In the genomic region with DNA sequence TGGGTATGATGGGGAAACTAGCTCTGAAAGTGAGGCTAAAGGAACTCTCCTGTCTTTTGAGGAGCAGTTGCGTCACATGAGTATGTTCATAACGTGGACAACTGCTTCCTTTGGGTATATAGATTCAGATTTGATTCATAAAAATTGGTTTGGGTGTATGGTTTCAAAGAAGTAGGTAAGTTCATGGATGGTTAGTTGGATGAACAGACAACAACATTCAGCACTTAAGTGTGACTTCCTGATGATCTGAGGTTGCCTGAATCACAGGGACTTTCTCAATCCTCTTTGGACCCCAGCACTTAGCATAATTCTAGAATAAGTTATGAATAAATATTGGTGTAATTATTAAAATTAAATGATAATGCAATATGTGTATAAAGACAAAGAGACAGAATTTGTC, we compare ENCODE assay signal across 29 cellular contexts. TPM values are rescaled to one million over a fixed set of nuclear protein-coding genes. Genes with fewer than 3 reads are reported as not detected.
"Had no signal": no experiment of that assay in that cellular context is flagged by ENCODE, and none has a peak within 500 bp of the region (broad histone marks: within the 10 kb centered on the region; RNA-seq: fewer than 3 reads in every experiment).

No MANE protein-coding gene starts in this region.

- H3K27me3 ChIP-seq: brain microvascular endothelial cell, heart left ventricle had no signal

- H3K36me3 ChIP-seq: brain microvascular endothelial cell, heart left ventricle had no signal

- H3K4me3 ChIP-seq: coronary artery, dorsolateral prefrontal cortex, heart left ventricle had no signal

- DNase-seq: activated CD4-positive, alpha-beta T cell treated with anti-CD3 and anti-CD28 coated beads for 4 hours; activated CD4-positive, alpha-beta T cell treated with anti-CD3 and anti-CD28 coated beads, Interleukin-2, amount 10 ng/mL, durations not matched to agents 7 days and 5 days; activated CD4-positive, alpha-beta T cell treated with anti-CD3 and anti-CD28 coated beads, Interleukin-2, amount 50 U/mL, for 48 hours; activated CD4-positive, CD25-positive, alpha-beta regulatory T cell; activated CD4-positive, CD25-positive, alpha-beta regulatory T cell treated with anti-CD3 and anti-CD28 coated beads, Interleukin-2, amount 50 U/mL, for 72 hours; activated CD8-positive, alpha-beta memory T cell treated with anti-CD3 and anti-CD28 coated beads for 24 hours; activated CD8-positive, alpha-beta T cell treated with anti-CD3 and anti-CD28 coated beads for 36 hours; activated effector memory CD4-positive, alpha-beta T cell treated with Interleukin-2 at 50 U/mL for 16 hours; activated gamma-delta T cell treated with Interleukin-2 at 50 U/mL for 16 hours; activated naive CD4-positive, alpha-beta T cell treated with anti-CD3 and anti-CD28 coated beads, Interleukin-2, amount 50 U/mL, for 16 hours; activated naive CD4-positive, alpha-beta T cell treated with Interleukin-2 at 50 U/mL for 16 hours; activated T-cell treated with anti-CD3 and anti-CD28 coated beads, Interleukin-2, amount 50 U/mL, for 4 hours; amniotic stem cell; anterior cingulate cortex; brain microvascular endothelial cell; dorsolateral prefrontal cortex; effector memory CD4-positive, alpha-beta T cell; endodermal cell; foreskin fibroblast; glutamatergic neuron; heart left ventricle; T-helper 2 cell had no signal

- FAIRE-seq: astrocyte, bronchial epithelial cell, frontal cortex had no signal

- H3K9me3 ChIP-seq: heart left ventricle had no signal

- ATAC-seq: activated CD8-positive, alpha-beta T cell treated with anti-CD3 and anti-CD28 coated beads for 36 hours; activated T-cell treated with anti-CD3 and anti-CD28 coated beads, Interleukin-2, amount 50 U/mL, for 4 hours; activated T-helper 17 cell treated with anti-CD3 and anti-CD28 coated beads, Interleukin-2, amount 50 U/mL, for 72 hours; esophagus mucosa; heart left ventricle had no signal

- H3K4me1 ChIP-seq: heart left ventricle had no signal

- H3K27ac ChIP-seq: brain microvascular endothelial cell, coronary artery, dorsolateral prefrontal cortex, heart left ventricle had no signal

RNA-seq across cellular contexts. Expression of a gene that starts 43.4 kb away (rescaled TPM):
- total RNA-seq: T-helper 1 cell treated with Interleukin-12 subunit alpha and Interleukin-12 subunit beta and Interleukin-4 antibody, amounts not matched to agents 30 ng/mL and 1 ng/mL, for 36 hours had no signal
